In the genomic region with DNA sequence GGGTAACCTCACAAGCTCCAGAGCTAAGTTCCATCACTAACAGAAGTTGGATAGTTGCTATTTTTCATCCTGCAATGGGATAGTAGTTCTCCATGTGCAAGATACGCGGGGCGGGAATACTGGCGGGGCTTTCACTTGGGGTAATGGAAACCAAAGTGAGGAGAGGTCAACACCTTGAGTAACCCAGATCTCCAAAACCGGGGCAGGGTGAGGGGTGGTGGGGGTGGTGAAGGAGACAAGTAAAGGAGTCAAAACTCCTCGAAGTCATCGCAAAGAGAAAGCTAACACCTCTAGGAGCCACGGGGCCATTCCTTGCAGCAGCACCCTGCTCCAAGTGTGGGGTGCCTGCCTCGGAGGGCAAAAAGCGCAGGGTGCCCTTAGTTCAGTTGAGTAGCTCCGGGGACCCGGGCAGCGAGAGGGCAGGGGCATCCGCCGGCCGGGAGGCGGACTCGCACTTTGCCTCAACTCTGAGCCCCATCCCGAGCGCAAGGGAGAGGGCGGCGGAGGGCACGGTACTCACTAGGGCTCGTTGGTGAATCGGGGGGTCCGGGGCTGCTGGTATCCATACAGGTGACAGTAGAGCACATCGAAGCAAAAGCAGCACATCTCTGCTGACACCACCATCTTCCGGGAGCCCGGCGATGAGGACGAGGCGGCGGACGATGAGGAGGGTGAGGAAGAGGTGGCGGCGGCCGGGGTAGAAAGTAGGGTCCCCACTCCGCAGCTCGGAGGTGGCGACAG, we compare ENCODE assay signal across 9 cellular contexts. TPM values are rescaled to one million over a fixed set of nuclear protein-coding genes. Genes with fewer than 3 reads are reported as not detected.
A peak's percentile ranks its signal among the peaks of the same experiment; 100 is the strongest.
DNase-seq lines count a peak whose midpoint lies in the region; ATAC-seq, FAIRE-seq and TF ChIP-seq lines count a peak whose summit lies in the region.
"Had no signal": no experiment of that assay in that cellular context is flagged by ENCODE, and none has a peak within 500 bp of the region (broad histone marks: within the 10 kb centered on the region; RNA-seq: fewer than 3 reads in every experiment).

No MANE protein-coding gene starts in this region.

- no peak overlapping the region for H3K14ac ChIP-seq in H1 (ENCODE audit: insufficient read length)

- POLR2A ChIA-PET in CD8-positive, alpha-beta T cell (lab: Charles Lee) = interaction anchor here (1.6 to 2.0 kb wide), 4 partner anchors 33 to 584 kb away, joined by 3 to 12 read pairs (median 6); a partner anchor contains a TSS
- POLR2A ChIA-PET in H1 (lab: Charles Lee; ENCODE audit: partially characterized antibody) = interaction anchor here (1.0 to 1.6 kb wide), 3 partner anchors 18 to 107 kb away, joined by 4 read pairs; no protein-coding TSS in a partner anchor

- no peaks in the 10 kb centered on the region for H3K79me1 ChIP-seq in H1 (ENCODE audit: low read depth, low read length)

- H3K4me2 ChIP-seq in H1 (ENCODE audit: insufficient read depth in 1 of 2, low read depth in 2 of 2, low read length in 2 of 2) = peak overlapping the region; percentile 60 to 92

- no peaks in the 10 kb centered on the region for H3K36me3 ChIP-seq in CD8-positive, alpha-beta T cell (ENCODE audit: insufficient read depth, low read length)
- H3K36me3 ChIP-seq in HUES48 (ENCODE audit: control insufficient read depth, insufficient read depth, low read length) (no peaks in the 10 kb centered on the region), H1 (ENCODE audit: control insufficient read depth in 2 of 4, insufficient read depth in 4 of 4, low read length in 3 of 4) (no peaks in the 10 kb centered on the region)

- no peak overlapping the region for H2BK120ac ChIP-seq in H1 (replicated peaks; ENCODE audit: low read depth, low read length)

- H3K27me3 ChIP-seq in CD8-positive, alpha-beta T cell (ENCODE audit: insufficient read depth, low read length) = no peaks in the 10 kb centered on the region
- H3K27me3 ChIP-seq in HUES48 (ENCODE audit: control insufficient read depth, insufficient read depth, low read length) = peaks cover 5% of the 10 kb centered on the region; the same call in 1 of the 2 replicates
- H3K27me3 ChIP-seq in H1 (replicated peaks in 1 of 4; ENCODE audit: control insufficient read depth in 3 of 4, extremely low read depth in 1 of 4, insufficient read depth in 3 of 4, low read length in 3 of 4) = no peaks in the 10 kb centered on the region

- H2AFZ ChIP-seq in H1 (ENCODE audit: low read length) = no peak overlapping the region

- H3K27ac ChIP-seq in CD8-positive, alpha-beta T cell (ENCODE audit: low read depth, low read length) = peak overlapping the region; percentile 66
- peak overlapping the region; percentile 71 for H3K27ac ChIP-seq in HUES48 (ENCODE audit: low read depth, low read length)
- no peak overlapping the region; the same call in 1 of the 2 replicates for H3K27ac ChIP-seq in H1 (ENCODE audit: low read depth, low read length)

- TF ChIP-seq EP300 in H1 (IDR thresholded peaks at IDR 0.05; ENCODE audit: borderline replicate concordance in 1 of 2, low read depth in 2 of 2, low read length in 2 of 2) = no peak

- H3K18ac ChIP-seq in H1 (ENCODE audit: extremely low read depth, low read length) = no peak overlapping the region; the same call in 1 of the 2 replicates

- H4K20me1 ChIP-seq in H1 (replicated peaks in 1 of 2; ENCODE audit: control insufficient read depth in 1 of 2, insufficient read depth in 2 of 2, low read length in 2 of 2) = no peaks in the 10 kb centered on the region

- no peak for TF ChIP-seq CTCF in CD8-positive, alpha-beta T cell (IDR thresholded peaks at IDR 0.05)
- TF ChIP-seq CTCF in GM20000 (IDR thresholded peaks at IDR 0.05; ENCODE audit: extremely low read depth, missing control alignments) (no peak), H1 (IDR thresholded peaks at IDR 0.05; ENCODE audit: control extremely low read depth in 1 of 3, insufficient read depth in 1 of 3, low read depth in 1 of 3, low read length in 3 of 3) (no peak)

- H3K23me2 ChIP-seq in H1 (ENCODE audit: low read depth, low read length) = 0 out of 2 replicates have a peak, but pooled peaks cover 4% of the 10 kb centered on the region

- no peaks in the 10 kb centered on the region for H3K9me3 ChIP-seq in CD8-positive, alpha-beta T cell (ENCODE audit: low read length)
- H3K9me3 ChIP-seq in HUES48 (ENCODE audit: control insufficient read depth, insufficient read depth, low read length) = no peaks in the 10 kb centered on the region
- H3K9me3 ChIP-seq in H1 (ENCODE audit: insufficient read depth in 2 of 2, low read depth in 1 of 2, low read length in 1 of 2) = no peaks in the 10 kb centered on the region

- H3K4me3 ChIP-seq in CD8-positive, alpha-beta T cell (ENCODE audit: low read depth, low read length) = peak overlapping the region; percentile 68
- H3K4me3 ChIP-seq in HUES48 (ENCODE audit: low read depth, low read length) (peak overlapping the region; percentile 95), H1 (ENCODE audit: extremely low read depth in 1 of 4, insufficient read depth in 2 of 4, low read depth in 3 of 4, low read length in 4 of 4) (peak overlapping the region; percentile 79 to 97 (median 87))

- peak overlapping the region; percentile 43 for H4K5ac ChIP-seq in H1 (ENCODE audit: insufficient read length, low read depth, low read length)

- no peak overlapping the region for H3K4ac ChIP-seq in H1 (replicated peaks; ENCODE audit: insufficient read length, low read depth, low read length)

- WGBS in H1 (ENCODE audit: extremely low coverage in 1 of 2, insufficient coverage in 1 of 2, insufficient read length in 1 of 2, insufficient replicate concordance in 2 of 2, low coverage in 1 of 2, low lambda C conversion rate in 2 of 2, missing lambda C conversion rate in 1 of 2), 2 experiments = 0% methylated on average over 26 of the region's 40 CpGs; no CpG with 5 or more reads in 1 of the 2 experiments

- peak overlapping the region; percentile 88 for H3K27ac Mint-ChIP-seq in CD8-positive, alpha-beta T cell

- H2BK12ac ChIP-seq in H1 (ENCODE audit: low read depth, low read length) = no peak overlapping the region

- peak; percentile 28 for ATAC-seq in CD8-positive, alpha-beta T cell
- peak; percentile 29 for ATAC-seq in stimulated activated naive CD8-positive, alpha-beta T cell treated with anti-CD3 and anti-CD28 coated beads, Interleukin-15, Interleukin-2, amounts not matched to agents 100 U/mL and 50 U/mL, for 24 hours

- CTCF ChIA-PET in CD8-positive, alpha-beta T cell (lab: Charles Lee) = interaction anchor here (0.6 to 2.8 kb wide), 6 partner anchors 10 to 157 kb away, joined by 3 to 12 read pairs (median 4); no protein-coding TSS in a partner anchor
- CTCF ChIA-PET in H1 (lab: Charles Lee; ENCODE audit: partially characterized antibody) = interaction anchor here (0.6 to 1.4 kb wide), 4 partner anchors 47 to 158 kb away, joined by 3 to 4 read pairs (median 4); no protein-coding TSS in a partner anchor

- peaks cover 0 to 49% of the 10 kb centered on the region in 2 experiments; a peak in 3 of 4 replicates for H3K79me2 ChIP-seq in H1 (ENCODE audit: control insufficient read depth in 1 of 2, insufficient read depth in 2 of 2, low read length in 2 of 2)

- H3K36me3 Mint-ChIP-seq in CD8-positive, alpha-beta T cell = peaks cover 12% of the 10 kb centered on the region

- peak overlapping the region; percentile 88 for H3K9ac ChIP-seq in HUES48 (ENCODE audit: low read depth, low read length)
- peak overlapping the region; percentile 66 to 88 (median 82) for H3K9ac ChIP-seq in H1 (replicated peaks in 1 of 4; ENCODE audit: extremely low read depth in 1 of 4, low read depth in 3 of 4, low read length in 3 of 4)

- peaks cover 30% of the 10 kb centered on the region for H3K4me1 ChIP-seq in CD8-positive, alpha-beta T cell (ENCODE audit: insufficient read depth, low read length)
- H3K4me1 ChIP-seq in HUES48 (ENCODE audit: control insufficient read depth, insufficient read depth, low read length) (peaks cover 64% of the 10 kb centered on the region), H1 (replicated peaks in 1 of 4; ENCODE audit: control insufficient read depth in 3 of 4, insufficient read depth in 4 of 4, low read length in 3 of 4) (peaks cover 0 to 17% (median 2%) of the 10 kb centered on the region in 4 experiments; a peak in 4 of 7 replicates)

- no peaks in the 10 kb centered on the region for H3K9me3 Mint-ChIP-seq in CD8-positive, alpha-beta T cell

- no peak overlapping the region for H2BK15ac ChIP-seq in H1 (ENCODE audit: low read length)

- H3K23ac ChIP-seq in H1 (ENCODE audit: insufficient read length) = no peak overlapping the region

- peak overlapping the region; percentile 92 for H4K8ac ChIP-seq in H1 (ENCODE audit: extremely low read depth, insufficient read depth, low read length)

- H3K4me1 Mint-ChIP-seq in CD8-positive, alpha-beta T cell (ENCODE audit: low read depth) = peaks cover 44% of the 10 kb centered on the region

- no peak overlapping the region for H2AK5ac ChIP-seq in H1 (ENCODE audit: low read depth, low read length)

- no peak overlapping the region; the same call in 1 of the 2 replicates for H2BK5ac ChIP-seq in H1 (ENCODE audit: low read depth, low read length)

- peak overlapping the region; percentile 89 for H3K4me3 Mint-ChIP-seq in CD8-positive, alpha-beta T cell

- peak overlapping the region; percentile 15 for H4K91ac ChIP-seq in H1 (replicated peaks; ENCODE audit: insufficient read length, low read length)

- no peak for TF ChIP-seq POLR2A in H1 (IDR thresholded peaks at IDR 0.05; ENCODE audit: control extremely low read depth in 1 of 2, low read depth in 2 of 2, low read length in 2 of 2)

- intact Hi-C loops in CD8-positive, alpha-beta T cell (cut with DNase I, micrococcal nuclease) = loop anchor here (2.0 to 5.0 kb wide), 6 partner anchors 45 to 780 kb away; a partner anchor contains a TSS

- H2BK20ac ChIP-seq in H1 (ENCODE audit: low read length) = no peak overlapping the region

- TF ChIP-seq RAD21 in H1 (IDR thresholded peaks at IDR 0.05 in 1 of 2, conservative IDR thresholded peaks at IDR 0.05 in 1 of 2; ENCODE audit: low read depth in 2 of 2, low read length in 2 of 2) = no peak

- DNase-seq in CD8-positive, alpha-beta T cell = peak in 6 of 7 experiments; percentile 0 to 61 (median 22)
- DNase-seq in GM20000 (ENCODE audit: low spot score) = peak; percentile 15
- peak; percentile 26 to 36 for DNase-seq in activated CD4-positive, alpha-beta T cell treated with anti-CD3 and anti-CD28 coated beads, Interleukin-2, amount 50 U/mL, for 48 hours
- DNase-seq in H1 (ENCODE audit: low read depth in 1 of 2, low spot score in 2 of 2) = peak in 1 of 2 experiments; percentile 47
- DNase-seq in mucosa of gallbladder (ENCODE audit: low spot score) = peak; percentile 10
- DNase-seq in stimulated activated naive CD8-positive, alpha-beta T cell treated with anti-CD3 and anti-CD28 coated beads, Interleukin-15, Interleukin-2, amounts not matched to agents 100 U/mL and 50 U/mL, for 24 hours = peak; percentile 28
- no peak for DNase-seq in Kasumi-1 (lab: John Stamatoyannopoulos, UW)

- FAIRE-seq in H1 (lab: Jason Lieb, UNC) = no peak

- H3K56ac ChIP-seq in H1 (replicated peaks; ENCODE audit: insufficient read length, low read depth, low read length) = no peak overlapping the region

- H3K27me3 Mint-ChIP-seq in CD8-positive, alpha-beta T cell (ENCODE audit: low read depth) = no peaks in the 10 kb centered on the region

RNA-seq across cellular contexts. Expression of a gene that starts 0.6 kb away (rescaled TPM):
- total RNA-seq in CD8-positive, alpha-beta T cell = 1 to 10 TPM; 5.1 to 6.5 TPM
- total RNA-seq in H1 (2021; fragmentation: NEBNext Ultra II Directional; extraction: Animal tissue kit (Norgen Biotek cat#: 25700)) = 20.6 and 21.2 TPM in 2 replicates
- polyA plus RNA-seq in H1 (2011; rRNA removed) = 7.5 and 10.2 TPM in 2 replicates
- 8.1 TPM for polyA plus RNA-seq in H1 (2011; cell fraction: cytosol; rRNA removed)
- 14.1 TPM for polyA plus RNA-seq in H1 (2011; cell fraction: nucleus; rRNA removed)
- polyA plus RNA-seq in H1 (2012, experiment 1 of 2) = 7.5 to 17.6 TPM (median 10.2 TPM) in 4 replicates
- 2.1 TPM for polyA plus RNA-seq in H1 (2012, experiment 2 of 2)
- polyA plus RNA-seq in H1 (2013, experiment 1 of 2) = 20.9 TPM
- polyA plus RNA-seq in H1 (2013, experiment 2 of 2) = 18.9 TPM
- polyA minus RNA-seq in H1 (2011; rRNA and poly(A)+ RNA removed) = 12.8 and 17.7 TPM in 2 replicates
- polyA minus RNA-seq in H1 (2011; cell fraction: cytosol; rRNA and poly(A)+ RNA removed) = 6.8 TPM
- 37.4 TPM for polyA minus RNA-seq in H1 (2011; cell fraction: nucleus; rRNA and poly(A)+ RNA removed)
- 5.7 TPM for total RNA-seq in mucosa of gallbladder

RNA-seq across cellular contexts. Expression of a gene that starts 41.4 kb away (rescaled TPM):
- not detected for total RNA-seq in CD8-positive, alpha-beta T cell
- total RNA-seq in H1 (2021; fragmentation: NEBNext Ultra II Directional; extraction: Animal tissue kit (Norgen Biotek cat#: 25700)) = 0.11 and 0.20 TPM in 2 replicates
- polyA plus RNA-seq in H1 (2011; rRNA removed) = 0.09 TPM in 2 replicates
- polyA plus RNA-seq in H1 (2011; cell fraction: cytosol; rRNA removed) = 0.05 TPM
- 0.10 TPM for polyA plus RNA-seq in H1 (2011; cell fraction: nucleus; rRNA removed)
- 0.08 to 0.13 TPM in 2 of 4 replicates, not detected in the others for polyA plus RNA-seq in H1 (2012, experiment 1 of 2)
- polyA plus RNA-seq in H1 (2012, experiment 2 of 2) = not detected
- 0.14 TPM for polyA plus RNA-seq in H1 (2013, experiment 1 of 2)
- polyA plus RNA-seq in H1 (2013, experiment 2 of 2) = 0.13 TPM
- not detected in 2 replicates for polyA minus RNA-seq in H1 (2011; rRNA and poly(A)+ RNA removed)
- polyA minus RNA-seq in H1 (2011; cell fraction: cytosol; rRNA and poly(A)+ RNA removed) = not detected
- polyA minus RNA-seq in H1 (2011; cell fraction: nucleus; rRNA and poly(A)+ RNA removed) = 0.20 TPM
- 0.17 TPM for total RNA-seq in mucosa of gallbladder
- total RNA-seq: T-helper 2 cell treated with Interferon-gamma antibody and Interleukin-4, amounts not matched to agents 100 ng/mL and 5 ng/mL, for 36 hours had no signal

Comparison
In these comparisons a context has a peak if more than half of its experiments do, and no peak if none do; other contexts are left out.
1. DNase-seq: peak in CD8-positive, alpha-beta T cell (6 of 7), GM20000 (single experiment), activated CD4-positive, alpha-beta T cell treated with anti-CD3 and anti-CD28 coated beads, Interleukin-2, amount 50 U/mL, for 48 hours (2 of 2), mucosa of gallbladder (single experiment) and stimulated activated naive CD8-positive, alpha-beta T cell treated with anti-CD3 and anti-CD28 coated beads, Interleukin-15, Interleukin-2, amounts not matched to agents 100 U/mL and 50 U/mL, for 24 hours (single experiment); none in Kasumi-1 (0 of 2).
2. Peak in every context shown above with its lines, with median percentiles within 50 percentile points of each other: H3K4me3 ChIP-seq.